11 cellular contexts compared by ENCODE assay signal in the genomic region with DNA sequence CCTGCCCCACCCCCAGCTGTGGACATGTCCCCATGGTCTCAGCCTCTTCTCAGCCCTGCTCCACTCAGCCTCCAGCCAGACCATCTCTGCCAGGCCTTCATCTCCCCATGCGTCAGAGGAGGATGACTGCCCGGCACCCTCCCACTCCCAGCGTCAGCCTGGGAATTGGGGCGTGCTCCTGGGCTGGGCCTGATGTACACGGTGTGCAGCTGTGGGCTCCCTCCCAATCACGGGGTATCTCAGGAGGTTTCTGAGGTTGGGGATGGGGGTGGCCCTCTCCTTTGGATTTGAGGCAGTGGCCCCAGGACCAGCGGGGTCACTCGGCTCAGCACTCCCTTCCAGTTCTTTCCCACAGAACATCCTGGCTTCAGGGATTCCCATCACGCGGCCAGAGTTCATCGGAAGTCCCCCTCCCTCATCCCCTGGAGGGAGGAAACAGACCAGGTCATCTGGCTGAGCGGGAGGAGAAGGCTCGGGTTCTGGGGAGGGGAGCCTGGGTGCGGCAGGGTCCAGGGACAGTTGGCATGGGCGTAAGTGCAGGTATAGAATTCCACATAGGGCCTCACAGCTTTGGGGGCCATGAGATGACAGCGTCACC. TPM values are rescaled to one million over a fixed set of nuclear protein-coding genes. Genes with fewer than 3 reads are reported as not detected.
DNase-seq lines count a peak whose midpoint lies in the region; ATAC-seq and TF ChIP-seq lines count a peak whose summit lies in the region.
"Had no signal": no experiment of that assay in that cellular context is flagged by ENCODE, and none has a peak within 500 bp of the region (broad histone marks: within the 10 kb centered on the region; RNA-seq: fewer than 3 reads in every experiment).

No MANE protein-coding gene starts in this region.

- no peak overlapping the region for H2BK5ac ChIP-seq in trophoblast cell (ENCODE audit: low read depth, low read length, poor library complexity)

- H4K8ac ChIP-seq in trophoblast cell (ENCODE audit: low read depth, low read length) = no peak overlapping the region

- H3K36me3 Mint-ChIP-seq in brain = no peaks in the 10 kb centered on the region
- H3K36me3 Mint-ChIP-seq in activated T-helper 17 cell treated with anti-CD3 and anti-CD28 coated beads, Interleukin-2, amount 50 U/mL, for 72 hours (ENCODE audit: low read depth) = no peaks in the 10 kb centered on the region
- no peaks in the 10 kb centered on the region for H3K36me3 Mint-ChIP-seq in T-cell

- intact Hi-C loops in right cardiac atrium (cut with DNase I) = no loop called here

- H3K79me2 ChIP-seq in ACC112 (ENCODE audit: control insufficient read depth, insufficient read depth, low read length, unreplicated experiment) = no peaks in the 10 kb centered on the region
- H3K79me2 ChIP-seq in trophoblast cell (ENCODE audit: control insufficient read depth, insufficient read depth, low read length, poor library complexity) = no peaks in the 10 kb centered on the region

- H3K14ac ChIP-seq in trophoblast cell (ENCODE audit: low read length) = no peak overlapping the region

- H2BK12ac ChIP-seq in trophoblast cell (ENCODE audit: low read length) = peak overlapping the region; percentile 25

- CTCF ChIA-PET in T-cell (lab: Charles Lee) = no interaction called here

- no peak overlapping the region for H4K91ac ChIP-seq in trophoblast cell (ENCODE audit: low read depth, low read length)

- H3K4me3 ChIP-seq in ACC112 (ENCODE audit: low read depth, low read length) (no peak overlapping the region), right cardiac atrium (ENCODE audit: low read length) (no peak overlapping the region), trophoblast cell (ENCODE audit: low read depth, low read length) (no peak overlapping the region)

- H4K12ac ChIP-seq in trophoblast cell (ENCODE audit: low read depth, low read length) = no peak overlapping the region

- H3K27me3 Mint-ChIP-seq in brain = peaks cover 15% of the 10 kb centered on the region
- no peaks in the 10 kb centered on the region for H3K27me3 Mint-ChIP-seq in activated T-helper 17 cell treated with anti-CD3 and anti-CD28 coated beads, Interleukin-2, amount 50 U/mL, for 72 hours
- no peaks in the 10 kb centered on the region for H3K27me3 Mint-ChIP-seq in T-cell

- H3K79me1 ChIP-seq in trophoblast cell (ENCODE audit: low read length) = no peaks in the 10 kb centered on the region

- H3K4ac ChIP-seq in trophoblast cell (ENCODE audit: low read depth, low read length) = no peak overlapping the region

- no peak overlapping the region for H2BK120ac ChIP-seq in trophoblast cell (ENCODE audit: insufficient read depth, low read length, poor library complexity)

- H3K27ac ChIP-seq in ACC112 (ENCODE audit: low read depth, low read length) (peak overlapping the region; percentile 93), right cardiac atrium (ENCODE audit: low read length) (peak overlapping the region; percentile 62), trophoblast cell (ENCODE audit: low read depth, low read length) (no peak overlapping the region)
- H3K27ac ChIP-seq: neutrophil had no signal

- no peak overlapping the region for H3K4me2 ChIP-seq in trophoblast cell (ENCODE audit: low read length)

- H3K9me3 ChIP-seq in right cardiac atrium (ENCODE audit: control insufficient read depth, low read length) = no peaks in the 10 kb centered on the region
- H3K9me3 ChIP-seq in trophoblast cell (ENCODE audit: insufficient read depth, low read depth, low read length) = no peaks in the 10 kb centered on the region
- H3K9me3 ChIP-seq: neutrophil had no signal

- H3K4me3 Mint-ChIP-seq in brain (no peak overlapping the region), T-cell (no peak overlapping the region)
- H3K4me3 Mint-ChIP-seq in activated T-helper 17 cell treated with anti-CD3 and anti-CD28 coated beads, Interleukin-2, amount 50 U/mL, for 72 hours = no peak overlapping the region
- H3K4me3 Mint-ChIP-seq: T-helper 1 cell treated with Interleukin-12 subunit alpha and Interleukin-12 subunit beta and Interleukin-4 antibody, amounts not matched to agents 30 μg/mL and 1 μg/mL, for 36 hours had no signal

- WGBS in right cardiac atrium = 50% methylated on average over 16 of the region's 16 CpGs
- no CpG with 5 or more reads among the region's 16 CpGs for WGBS in trophoblast cell (ENCODE audit: extremely low coverage, insufficient coverage, insufficient read length)

- peak overlapping the region in 3 of 5 experiments; percentile 90 to 98 (median 97) for H3K27ac Mint-ChIP-seq in brain
- H3K27ac Mint-ChIP-seq in activated T-helper 17 cell treated with anti-CD3 and anti-CD28 coated beads, Interleukin-2, amount 50 U/mL, for 72 hours = no peak overlapping the region
- H3K27ac Mint-ChIP-seq in T-cell = no peak overlapping the region

- H3K4me1 ChIP-seq in ACC112 (ENCODE audit: control insufficient read depth, insufficient read depth, low read length, unreplicated experiment) (peaks cover 40% of the 10 kb centered on the region), right cardiac atrium (ENCODE audit: control insufficient read depth, insufficient read depth, low read length) (peaks cover 6% of the 10 kb centered on the region), trophoblast cell (ENCODE audit: control insufficient read depth in 1 of 2, insufficient read depth in 2 of 2, low read length in 2 of 2) (peaks cover 18 to 19% of the 10 kb centered on the region in 2 experiments)

- H2AFZ ChIP-seq in ACC112 (ENCODE audit: low read length, unreplicated experiment) (no peak overlapping the region), trophoblast cell (ENCODE audit: insufficient read depth, low read length, poor library complexity) (peak overlapping the region; percentile 1)

- POLR2A ChIA-PET in T-cell (lab: Charles Lee) = no interaction called here

- H3K4me1 Mint-ChIP-seq in brain (peaks cover 33% of the 10 kb centered on the region), T-cell (peaks cover 18 to 27% (median 22%) of the 10 kb centered on the region in 3 donors)
- peaks cover 9% of the 10 kb centered on the region for H3K4me1 Mint-ChIP-seq in activated T-helper 17 cell treated with anti-CD3 and anti-CD28 coated beads, Interleukin-2, amount 50 U/mL, for 72 hours

- no peaks in the 10 kb centered on the region for H3K9me3 Mint-ChIP-seq in brain
- H3K9me3 Mint-ChIP-seq in activated T-helper 17 cell treated with anti-CD3 and anti-CD28 coated beads, Interleukin-2, amount 50 U/mL, for 72 hours = no peaks in the 10 kb centered on the region
- H3K9me3 Mint-ChIP-seq in T-cell = no peaks in the 10 kb centered on the region
- H3K9me3 Mint-ChIP-seq: T-helper 1 cell treated with Interleukin-12 subunit alpha and Interleukin-12 subunit beta and Interleukin-4 antibody, amounts not matched to agents 30 μg/mL and 1 μg/mL, for 36 hours had no signal

- H2AK5ac ChIP-seq in trophoblast cell (ENCODE audit: low read length) = no peak overlapping the region

- H3K36me3 ChIP-seq in ACC112 (ENCODE audit: insufficient read depth, low read length) = no peaks in the 10 kb centered on the region
- H3K36me3 ChIP-seq in trophoblast cell (ENCODE audit: control insufficient read depth in 1 of 2, insufficient read depth in 2 of 2, low read length in 2 of 2) = no peaks in the 10 kb centered on the region
- H3K36me3 ChIP-seq: neutrophil had no signal

- TF ChIP-seq CTCF in brain (conservative IDR thresholded peaks at IDR 0.05) = no peak

- no peak overlapping the region for H3K23ac ChIP-seq in trophoblast cell (ENCODE audit: low read length)

- peak overlapping the region; percentile 30 for H3K18ac ChIP-seq in trophoblast cell (ENCODE audit: low read length)

- peak; percentile 86 to 91 (median 88) for DNase-seq in right cardiac atrium
- DNase-seq in trophoblast cell = no peak
- no peak for DNase-seq in NCI-H1930 (lab: John Stamatoyannopoulos, UW)
- DNase-seq in T-cell = no peak
- DNase-seq: NK-92 treated with Interleukin-12 subunit alpha and Interleukin-12 subunit beta, amount 100 ng/mL, for 24 hours had no signal

- peak; percentile 69 to 73 for ATAC-seq in right cardiac atrium
- ATAC-seq in activated T-helper 17 cell treated with anti-CD3 and anti-CD28 coated beads, Interleukin-2, amount 50 U/mL, for 72 hours (replicated peaks) = no peak
- ATAC-seq in T-cell (replicated peaks in 1 of 4) = no peak
- no peak for ATAC-seq in GM18868 (IDR thresholded peaks at IDR 0.05; ENCODE audit: unreplicated experiment)

- H3K27me3 ChIP-seq in ACC112 (ENCODE audit: insufficient read depth, low read length) (no peaks in the 10 kb centered on the region), right cardiac atrium (ENCODE audit: control insufficient read depth, insufficient read depth) (no peaks in the 10 kb centered on the region), trophoblast cell (ENCODE audit: insufficient read depth, low read length) (no peaks in the 10 kb centered on the region)

- H3K9ac ChIP-seq in trophoblast cell (ENCODE audit: low read length) = no peak overlapping the region

RNA-seq across cellular contexts. Expression of a gene that starts 36.9 kb away (rescaled TPM):
- polyA plus RNA-seq in brain (ENCODE audit: insufficient read depth, low read depth, low replicate concordance) (11.3 TPM), right cardiac atrium (52.6 TPM)
- total RNA-seq in right cardiac atrium (10 to 100 TPM in 3 of 4 donors, 1 to 10 TPM in 1; 6.6 to 51.2 (median 11.6) TPM), T-cell (100 to 1,000 TPM in 2 of 5 donors, 10 to 100 TPM in 3; 14.2 to 248 (median 19.9) TPM)
- polyA plus RNA-seq in trophoblast cell (2013) = 33.2 and 33.8 TPM in 2 replicates
- total RNA-seq in activated T-helper 17 cell treated with anti-CD3 and anti-CD28 coated beads, Interleukin-2, amount 50 U/mL, for 72 hours = 100 to 1,000 TPM; 129 to 175 TPM

RNA-seq across cellular contexts. Expression of a gene that starts 55.5 kb away (rescaled TPM):
- polyA plus RNA-seq in brain (ENCODE audit: insufficient read depth, low read depth, low replicate concordance) (33.6 TPM), right cardiac atrium (13.9 TPM)
- total RNA-seq in right cardiac atrium (10 to 100 TPM; 20.2 to 22.2 (median 20.8) TPM), T-cell (10 to 100 TPM; 60.5 to 87.2 (median 78.9) TPM)
- polyA plus RNA-seq in trophoblast cell (2013) = 23.9 and 26.5 TPM in 2 replicates
- 100 to 1,000 TPM in 1 of 2 donors, 10 to 100 TPM in 1; 76.1 to 101 TPM for total RNA-seq in activated T-helper 17 cell treated with anti-CD3 and anti-CD28 coated beads, Interleukin-2, amount 50 U/mL, for 72 hours

Comparison
In these comparisons a context has a peak if more than half of its experiments do, and no peak if none do; other contexts are left out.
1. H3K27ac Mint-ChIP-seq: peak in brain (3 of 5); none in activated T-helper 17 cell treated with anti-CD3 and anti-CD28 coated beads, Interleukin-2, amount 50 U/mL, for 72 hours (single experiment) and T-cell (0 of 2).
2. ATAC-seq: peak in right cardiac atrium (2 of 2); none in activated T-helper 17 cell treated with anti-CD3 and anti-CD28 coated beads, Interleukin-2, amount 50 U/mL, for 72 hours (single experiment), T-cell (0 of 4) and GM18868 (single experiment).
3. DNase-seq: peak in right cardiac atrium (3 of 3); none in trophoblast cell (0 of 2), NCI-H1930 (0 of 2) and T-cell (0 of 34).